18 cellular contexts compared by ENCODE assay signal in genomic region chr3:177527182-177527581, GRCh38.
"Had no signal": no experiment of that assay in that cellular context is flagged by ENCODE, and none has a peak within 500 bp of the region (broad histone marks: within the 10 kb centered on the region; RNA-seq: fewer than 3 reads in every experiment).

No MANE protein-coding gene starts in this region.

- H3K9me3 ChIP-seq: body of pancreas, transverse colon, vagina had no signal

- DNase-seq: activated CD4-positive, alpha-beta memory T cell treated with anti-CD3 and anti-CD28 coated beads, Interleukin-2, amount 10 ng/mL, durations not matched to agents 7 days and 5 days; activated CD4-positive, alpha-beta T cell treated with anti-CD3 and anti-CD28 coated beads for 4 hours; activated naive CD4-positive, alpha-beta T cell; activated naive CD8-positive, alpha-beta T cell treated with anti-CD3 and anti-CD28 coated beads for 36 hours; activated T-cell treated with anti-CD3 and anti-CD28 coated beads, Interleukin-2, amount 50 U/mL, for 1 hour; amygdala; body of pancreas; caudate nucleus; effector memory CD8-positive, alpha-beta T cell; left ventricle myocardium superior; nucleus accumbens; posterior cingulate gyrus; retina; transverse colon had no signal

- H3K4me3 ChIP-seq: body of pancreas, skin epidermis, transverse colon, vagina had no signal

- H3K36me3 ChIP-seq: transverse colon, vagina had no signal

- H3K27me3 ChIP-seq: body of pancreas, transverse colon, vagina had no signal

- ATAC-seq: activated T-helper 17 cell treated with anti-CD3 and anti-CD28 coated beads, Interleukin-2, amount 50 U/mL, for 72 hours; body of pancreas; effector memory CD8-positive, alpha-beta T cell; left ventricle myocardium superior; WTC11 had no signal

- H3K27ac ChIP-seq: body of pancreas, transverse colon, vagina had no signal
